In the genomic region with DNA sequence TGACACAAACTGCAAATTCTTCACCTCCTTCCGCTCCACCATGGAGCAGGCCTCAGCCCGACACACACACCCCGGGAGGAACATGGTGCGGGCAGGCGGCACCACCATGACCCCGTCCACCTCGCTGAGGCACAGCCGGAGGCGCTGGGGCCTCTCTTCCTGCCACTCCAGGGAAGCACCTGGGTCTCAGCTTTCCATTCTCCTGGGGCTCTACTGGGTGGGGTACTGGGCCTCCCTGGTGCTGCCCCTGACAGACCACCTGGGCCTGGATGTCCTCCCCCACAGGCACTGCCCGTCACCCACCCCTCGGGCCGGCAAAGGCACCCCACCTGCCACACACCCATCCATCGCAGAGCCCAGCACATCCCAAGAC, we compare ENCODE assay signal across 15 cellular contexts. TPM values are rescaled to one million over a fixed set of nuclear protein-coding genes. Genes with fewer than 3 reads are reported as not detected.
A peak's percentile ranks its signal among the peaks of the same experiment; 100 is the strongest.
DNase-seq lines count a peak whose midpoint lies in the region; ATAC-seq and TF ChIP-seq lines count a peak whose summit lies in the region.
"Had no signal": no experiment of that assay in that cellular context is flagged by ENCODE, and none has a peak within 500 bp of the region (broad histone marks: within the 10 kb centered on the region; RNA-seq: fewer than 3 reads in every experiment).

No MANE protein-coding gene starts in this region.

- peaks cover 18% of the 10 kb centered on the region for H3K4me1 Mint-ChIP-seq in CD8-positive, alpha-beta T cell (ENCODE audit: low read depth)
- H3K4me1 Mint-ChIP-seq in effector memory CD8-positive, alpha-beta T cell (ENCODE audit: low read depth in 2 of 2) = peaks cover 0 to 22% of the 10 kb centered on the region in 2 donors

- H3K9me2 ChIP-seq in Loucy (replicated peaks; ENCODE audit: low read depth, low read length) = no peaks in the 10 kb centered on the region

- TF ChIP-seq EP300 in stomach (IDR thresholded peaks at IDR 0.05) = no peak

- H3K4me3 Mint-ChIP-seq in CD8-positive, alpha-beta T cell = no peak overlapping the region
- H3K4me3 Mint-ChIP-seq in effector memory CD8-positive, alpha-beta T cell = no peak overlapping the region
- H3K4me3 Mint-ChIP-seq: CD4-positive, alpha-beta memory T cell had no signal

- no peak for TF ChIP-seq POLR2A in stomach (IDR thresholded peaks at IDR 0.05)

- H3K27ac Mint-ChIP-seq in CD8-positive, alpha-beta T cell = peak overlapping the region; percentile 49
- peak overlapping the region; percentile 84 to 85 for H3K27ac Mint-ChIP-seq in effector memory CD8-positive, alpha-beta T cell
- H3K27ac Mint-ChIP-seq: CD4-positive, alpha-beta memory T cell had no signal

- no peak overlapping the region for H3K9ac ChIP-seq in Loucy (ENCODE audit: low read depth, low read length, poor library complexity, severe bottlenecking)

- H3K36me3 Mint-ChIP-seq in CD8-positive, alpha-beta T cell = peaks cover 13% of the 10 kb centered on the region
- peaks cover 11% of the 10 kb centered on the region for H3K36me3 Mint-ChIP-seq in effector memory CD8-positive, alpha-beta T cell (ENCODE audit: insufficient read depth)

- no peak overlapping the region for H3K27ac ChIP-seq in CD8-positive, alpha-beta T cell (ENCODE audit: low read depth, low read length)
- H3K27ac ChIP-seq in stomach = peak overlapping the region in 3 of 5 donors; percentile 1 to 61 (median 32)
- H3K27ac ChIP-seq: Peyer's patch, SK-N-MC had no signal

- peaks cover 32% of the 10 kb centered on the region for H3K4me1 ChIP-seq in CD8-positive, alpha-beta T cell (ENCODE audit: insufficient read depth, low read length)
- H3K4me1 ChIP-seq in Loucy (ENCODE audit: insufficient read depth, low read length, poor library complexity, severe bottlenecking) (peaks cover 2% of the 10 kb centered on the region), stomach (peaks cover 60 to 78% (median 73%) of the 10 kb centered on the region in 4 donors)
- H3K4me1 ChIP-seq: HAP-1 had no signal

- no peaks in the 10 kb centered on the region for H3K27me3 ChIP-seq in CD8-positive, alpha-beta T cell (ENCODE audit: insufficient read depth, low read length)
- H3K27me3 ChIP-seq in Loucy (ENCODE audit: insufficient read depth, low read length, poor library complexity, severe bottlenecking) (no peaks in the 10 kb centered on the region), stomach (no peaks in the 10 kb centered on the region)
- H3K27me3 ChIP-seq: Peyer's patch had no signal

- no peaks in the 10 kb centered on the region for H3K27me3 Mint-ChIP-seq in CD8-positive, alpha-beta T cell (ENCODE audit: low read depth)
- H3K27me3 Mint-ChIP-seq in effector memory CD8-positive, alpha-beta T cell = no peaks in the 10 kb centered on the region
- H3K27me3 Mint-ChIP-seq: CD4-positive, alpha-beta memory T cell had no signal

- 72 to 91% (median 86%) methylated on average over 12 to 13 of the region's 13 CpGs for WGBS in stomach, 5 donors

- H4K20me1 ChIP-seq in Loucy (ENCODE audit: insufficient read depth, low read length, poor library complexity, severe bottlenecking) = peaks cover 40% of the 10 kb centered on the region

- no peak for ATAC-seq in CD8-positive, alpha-beta T cell
- ATAC-seq in effector memory CD8-positive, alpha-beta T cell (replicated peaks) = no peak
- ATAC-seq in GM21367 (IDR thresholded peaks at IDR 0.05; ENCODE audit: unreplicated experiment) (no peak), GM19467 (IDR thresholded peaks at IDR 0.05; ENCODE audit: unreplicated experiment) (no peak)

- H2AFZ ChIP-seq in Loucy (ENCODE audit: low read length) = no peak overlapping the region

- H3K4me2 ChIP-seq in Loucy (ENCODE audit: low read depth, low read length, poor library complexity, severe bottlenecking) = peak overlapping the region; percentile 12

- H3F3A ChIP-seq in Loucy (ENCODE audit: low read depth) = no peaks in the 10 kb centered on the region

- H3K4me3 ChIP-seq in CD8-positive, alpha-beta T cell (ENCODE audit: low read depth, low read length) = no peak overlapping the region
- H3K4me3 ChIP-seq in Loucy (ENCODE audit: low read length, poor library complexity, severe bottlenecking) = no peak overlapping the region
- H3K4me3 ChIP-seq in stomach = no peak overlapping the region
- H3K4me3 ChIP-seq: HAP-1, Peyer's patch, SK-N-MC had no signal

- no peaks in the 10 kb centered on the region for H3K9me3 ChIP-seq in CD8-positive, alpha-beta T cell (ENCODE audit: low read length)
- H3K9me3 ChIP-seq in Loucy (ENCODE audit: insufficient read depth, low read depth, low read length) (no peaks in the 10 kb centered on the region), stomach (no peaks in the 10 kb centered on the region)
- H3K9me3 ChIP-seq: HAP-1, Peyer's patch had no signal

- no peaks in the 10 kb centered on the region for H3K9me3 Mint-ChIP-seq in CD8-positive, alpha-beta T cell
- no peaks in the 10 kb centered on the region for H3K9me3 Mint-ChIP-seq in effector memory CD8-positive, alpha-beta T cell
- H3K9me3 Mint-ChIP-seq: CD4-positive, alpha-beta memory T cell had no signal

- CTCF ChIA-PET in CD8-positive, alpha-beta T cell (lab: Charles Lee) = interaction anchor here (2.4 kb wide), 1 partner anchor 17 kb away, joined by 8 read pairs; no protein-coding TSS in a partner anchor

- intact Hi-C loops in CD8-positive, alpha-beta T cell (cut with DNase I, micrococcal nuclease) = no loop called here
- intact Hi-C loops in stomach (cut with DNase I; ENCODE audit: low total_unique reads) = no loop called here

- POLR2A ChIA-PET in CD8-positive, alpha-beta T cell (lab: Charles Lee) = interaction anchor here (1.0 to 1.7 kb wide), 2 partner anchors 15 to 31 kb away, joined by 3 to 7 read pairs; partner anchors contain the start of gene ZBTB42

- no peaks in the 10 kb centered on the region for H3K36me3 ChIP-seq in CD8-positive, alpha-beta T cell (ENCODE audit: insufficient read depth, low read length)
- H3K36me3 ChIP-seq in Loucy (ENCODE audit: insufficient read depth, low read length) (peaks cover 3% of the 10 kb centered on the region; the same call in 1 of the 2 replicates), stomach (peaks cover 10 to 73% (median 60%) of the 10 kb centered on the region in 4 donors)

- DNase-seq in CD8-positive, alpha-beta T cell = peak in 1 of 7 experiments; percentile 6
- DNase-seq in effector memory CD8-positive, alpha-beta T cell = no peak
- no peak for DNase-seq in stomach
- DNase-seq in NCI-H146 treated with DMSO at 0.1 percent for 48 hours (lab: John Stamatoyannopoulos, UW; ENCODE audit: unreplicated experiment) = no peak
- DNase-seq: KBM-7, NCI-H1436 treated with DMSO at 0.1 percent for 48 hours, NCI-H2081, NCI-H524, Peyer's patch had no signal

- peaks cover 55% of the 10 kb centered on the region for H3K79me2 ChIP-seq in Loucy (ENCODE audit: insufficient read depth, low read length)

- TF ChIP-seq CTCF in CD8-positive, alpha-beta T cell (IDR thresholded peaks at IDR 0.05) = no peak
- TF ChIP-seq CTCF in Loucy (conservative IDR thresholded peaks at IDR 0.05; ENCODE audit: low read length) (no peak), stomach (IDR thresholded peaks at IDR 0.05) (no peak)

RNA-seq across cellular contexts. Expression of gene AKT1, which starts 9.9 kb away (rescaled TPM):
- total RNA-seq in CD8-positive, alpha-beta T cell = 10 to 100 TPM; 65.7 to 67.7 TPM
- total RNA-seq in stomach = 100 to 1,000 TPM in 4 of 5 donors, 10 to 100 TPM in 1; 85.2 to 292 (median 119) TPM
- 100 to 1,000 TPM; 100 to 123 (median 107) TPM for polyA plus RNA-seq in stomach

RNA-seq across cellular contexts. Expression of gene ZBTB42, which starts 15.2 kb away (rescaled TPM):
- total RNA-seq in CD8-positive, alpha-beta T cell = 1 to 10 TPM; 2.0 to 2.3 TPM
- total RNA-seq in stomach = 10 to 100 TPM in 3 of 5 donors, 1 to 10 TPM in 2; 4.7 to 59.7 (median 13.2) TPM
- polyA plus RNA-seq in stomach = 1 to 10 TPM; 4.6 to 7.9 (median 5.5) TPM

RNA-seq across cellular contexts. Expression of gene SIVA1, which starts 32.7 kb away (rescaled TPM):
- 100 to 1,000 TPM; 104 to 115 TPM for total RNA-seq in CD8-positive, alpha-beta T cell
- 100 to 1,000 TPM in 4 of 5 donors, 10 to 100 TPM in 1; 73.3 to 366 (median 252) TPM for total RNA-seq in stomach
- 100 to 1,000 TPM; 200 to 247 (median 213) TPM for polyA plus RNA-seq in stomach
